Comparison of ENCODE assay signal across 1 cellular context in the genomic region with DNA sequence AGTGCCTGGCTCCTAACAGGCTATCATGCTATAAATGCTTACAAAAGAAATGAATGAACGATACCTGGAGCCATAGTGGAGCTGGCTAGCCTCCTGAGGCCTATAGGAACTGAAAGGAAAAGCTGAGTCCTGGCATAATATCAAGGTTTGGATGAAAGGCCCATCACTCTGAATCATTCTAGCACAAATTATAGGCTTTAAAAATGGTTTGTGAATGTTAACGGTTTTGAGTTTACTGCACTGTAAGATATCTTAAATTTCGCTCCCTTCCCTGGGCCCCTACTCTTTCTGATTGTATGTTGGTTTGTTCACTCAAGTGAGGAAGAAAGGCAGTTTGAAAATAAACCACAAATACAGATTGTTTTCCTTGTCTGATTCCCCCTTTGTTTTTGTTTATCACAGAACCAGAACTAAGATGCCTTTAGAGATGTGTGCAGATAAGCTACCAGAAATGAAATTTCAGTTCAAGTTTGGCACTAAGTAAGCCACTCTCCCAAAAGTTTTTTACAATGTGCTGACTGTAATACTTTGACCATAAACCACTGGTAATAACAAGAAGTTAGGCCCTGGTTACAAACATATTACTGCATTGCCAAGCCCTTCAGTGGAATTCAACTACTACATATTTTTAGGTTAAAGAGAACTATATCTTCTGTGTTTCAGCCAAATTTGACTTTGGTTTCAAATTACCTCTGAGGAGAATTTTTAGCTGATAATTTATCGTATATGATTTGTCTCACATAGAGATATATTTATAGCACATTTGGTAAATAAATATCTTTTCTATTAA.
TF ChIP-seq lines count a peak whose summit lies in the region.

No MANE protein-coding gene starts in this region.

TF ChIP-seq in HEK293, 187 proteins besides CTCF, POLR2A, EP300 and RAD21 (continued from another document):
- 0 out of 2 replicates have a peak, but pooled peaks have one; percentile 26 for TF ChIP-seq ZBTB6 (tag by site-specific recombination; IDR thresholded peaks at IDR 0.05)
- 0 out of 2 replicates have a peak, but pooled peaks have one; percentile 15 for TF ChIP-seq ZNF518A (tag by site-specific recombination; conservative IDR thresholded peaks at IDR 0.05; ENCODE audit: low read depth)
- TF ChIP-seq ZNF214 (tag by site-specific recombination; IDR thresholded peaks at IDR 0.05; ENCODE audit: borderline replicate concordance), result no peak
- TF ChIP-seq, protein P1, sequence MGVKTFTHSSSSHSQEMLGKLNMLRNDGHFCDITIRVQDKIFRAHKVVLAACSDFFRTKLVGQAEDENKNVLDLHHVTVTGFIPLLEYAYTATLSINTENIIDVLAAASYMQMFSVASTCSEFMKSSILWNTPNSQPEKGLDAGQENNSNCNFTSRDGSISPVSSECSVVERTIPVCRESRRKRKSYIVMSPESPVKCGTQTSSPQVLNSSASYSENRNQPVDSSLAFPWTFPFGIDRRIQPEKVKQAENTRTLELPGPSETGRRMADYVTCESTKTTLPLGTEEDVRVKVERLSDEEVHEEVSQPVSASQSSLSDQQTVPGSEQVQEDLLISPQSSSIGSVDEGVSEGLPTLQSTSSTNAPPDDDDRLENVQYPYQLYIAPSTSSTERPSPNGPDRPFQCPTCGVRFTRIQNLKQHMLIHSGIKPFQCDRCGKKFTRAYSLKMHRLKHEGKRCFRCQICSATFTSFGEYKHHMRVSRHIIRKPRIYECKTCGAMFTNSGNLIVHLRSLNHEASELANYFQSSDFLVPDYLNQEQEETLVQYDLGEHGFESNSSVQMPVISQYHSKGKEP (tag by site-specific recombination; IDR thresholded peaks at IDR 0.05), result no peak
- TF ChIP-seq SP7 (tag by site-specific recombination; IDR thresholded peaks at IDR 0.05), result peak; percentile 82
- TF ChIP-seq, protein P2, sequence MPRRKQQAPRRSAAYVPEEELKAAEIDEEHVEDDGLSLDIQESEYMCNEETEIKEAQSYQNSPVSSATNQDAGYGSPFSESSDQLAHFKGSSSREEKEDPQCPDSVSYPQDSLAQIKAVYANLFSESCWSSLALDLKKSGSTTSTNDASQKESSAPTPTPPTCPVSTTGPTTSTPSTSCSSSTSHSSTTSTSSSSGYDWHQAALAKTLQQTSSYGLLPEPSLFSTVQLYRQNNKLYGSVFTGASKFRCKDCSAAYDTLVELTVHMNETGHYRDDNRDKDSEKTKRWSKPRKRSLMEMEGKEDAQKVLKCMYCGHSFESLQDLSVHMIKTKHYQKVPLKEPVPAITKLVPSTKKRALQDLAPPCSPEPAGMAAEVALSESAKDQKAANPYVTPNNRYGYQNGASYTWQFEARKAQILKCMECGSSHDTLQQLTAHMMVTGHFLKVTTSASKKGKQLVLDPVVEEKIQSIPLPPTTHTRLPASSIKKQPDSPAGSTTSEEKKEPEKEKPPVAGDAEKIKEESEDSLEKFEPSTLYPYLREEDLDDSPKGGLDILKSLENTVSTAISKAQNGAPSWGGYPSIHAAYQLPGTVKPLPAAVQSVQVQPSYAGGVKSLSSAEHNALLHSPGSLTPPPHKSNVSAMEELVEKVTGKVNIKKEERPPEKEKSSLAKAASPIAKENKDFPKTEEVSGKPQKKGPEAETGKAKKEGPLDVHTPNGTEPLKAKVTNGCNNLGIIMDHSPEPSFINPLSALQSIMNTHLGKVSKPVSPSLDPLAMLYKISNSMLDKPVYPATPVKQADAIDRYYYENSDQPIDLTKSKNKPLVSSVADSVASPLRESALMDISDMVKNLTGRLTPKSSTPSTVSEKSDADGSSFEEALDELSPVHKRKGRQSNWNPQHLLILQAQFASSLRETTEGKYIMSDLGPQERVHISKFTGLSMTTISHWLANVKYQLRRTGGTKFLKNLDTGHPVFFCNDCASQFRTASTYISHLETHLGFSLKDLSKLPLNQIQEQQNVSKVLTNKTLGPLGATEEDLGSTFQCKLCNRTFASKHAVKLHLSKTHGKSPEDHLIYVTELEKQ (tag by site-specific recombination; IDR thresholded peaks at IDR 0.05; ENCODE audit: borderline replicate concordance), result no peak
- TF ChIP-seq IKZF3 (tag by site-specific recombination; IDR thresholded peaks at IDR 0.05), result no peak
- peak; percentile 41; the same call in 1 of the 2 replicates for TF ChIP-seq PRDM6 (tag by site-specific recombination; IDR thresholded peaks at IDR 0.05)
- 0 out of 2 replicates have a peak, but pooled peaks have one; percentile 28 for TF ChIP-seq ZNF335 (tag by site-specific recombination; conservative IDR thresholded peaks at IDR 0.05)
- TF ChIP-seq GLIS1 (tag by site-specific recombination; IDR thresholded peaks at IDR 0.05), result no peak
